ENCODE assay signal across 21 cellular contexts in the genomic region with DNA sequence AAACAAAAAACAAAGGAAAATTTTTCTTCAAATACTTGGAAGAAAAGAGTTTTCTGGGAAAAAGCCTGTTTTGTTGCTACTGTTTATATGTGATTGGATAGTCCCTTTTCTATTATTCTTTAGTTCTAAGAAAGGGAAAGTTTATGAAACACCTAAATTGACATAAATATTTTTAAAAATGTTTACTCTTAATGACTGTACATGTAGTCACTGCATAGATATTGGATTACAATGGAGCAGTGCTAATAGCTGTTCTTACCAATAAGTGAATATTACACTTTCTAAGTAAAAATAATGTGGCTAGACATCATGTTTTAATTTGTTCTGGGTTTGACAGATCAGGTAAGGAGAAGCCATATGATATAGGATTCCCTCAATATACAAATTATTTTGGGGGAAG.
DNase-seq lines count a peak whose midpoint lies in the region; ATAC-seq, FAIRE-seq and TF ChIP-seq lines count a peak whose summit lies in the region.
"Had no signal": no experiment of that assay in that cellular context is flagged by ENCODE, and none has a peak within 500 bp of the region (broad histone marks: within the 10 kb centered on the region; RNA-seq: fewer than 3 reads in every experiment).

No MANE protein-coding gene starts in this region.

- DNase-seq in ELR (ENCODE audit: low read depth) = peak; percentile 13
- DNase-seq in PC-3 = peak; percentile 56
- peak; percentile 40 for DNase-seq in bronchial epithelial cell (ENCODE audit: low read depth)
- DNase-seq in cerebellum (ENCODE audit: low spot score) = no peak
- no peak for DNase-seq in progenitor cell of endocrine pancreas (ENCODE audit: low spot score, unreplicated experiment)
- DNase-seq: AML-193; Caco-2; Calu3; CD4-positive, alpha-beta T cell; CD8-positive, alpha-beta T cell; DMS79 treated with DMSO at 0.1 percent for 48 hours; GDM1 had no signal

- no peaks in the 10 kb centered on the region for H3F3A ChIP-seq in PC-3 (ENCODE audit: low read length, unreplicated experiment)

- BruUV-seq in PC-3 (replicated peaks; lab: Mats Ljungman, UMichigan) = no TSS peak

- H3K36me3 ChIP-seq in PC-3 (ENCODE audit: low read depth, low read length) = no peaks in the 10 kb centered on the region
- no peaks in the 10 kb centered on the region for H3K36me3 ChIP-seq in bronchial epithelial cell (ENCODE audit: control insufficient read depth, insufficient read depth, low read length)

- H3K27ac Mint-ChIP-seq in progenitor cell of endocrine pancreas = no peak overlapping the region
- H3K27ac Mint-ChIP-seq: B cell; CD4-positive, alpha-beta T cell; CD8-positive, alpha-beta T cell had no signal

- peaks cover 3% of the 10 kb centered on the region for H3K9me3 Mint-ChIP-seq in progenitor cell of endocrine pancreas (ENCODE audit: low read depth)
- H3K9me3 Mint-ChIP-seq: CD4-positive, alpha-beta T cell; CD8-positive, alpha-beta T cell had no signal

- no peak overlapping the region for H3K9ac ChIP-seq in PC-3 (ENCODE audit: low read length)
- H3K9ac ChIP-seq: BLaER1 treated with 17β-estradiol and CSF1 and Interleukin-3, amounts not matched to agents 10 nM and 100 nM had no signal

- intact Hi-C loops in PC-3 (cut with micrococcal nuclease) = no loop called here

- H3K4me2 ChIP-seq in PC-3 (ENCODE audit: low read length) = peak overlapping the region; percentile 35
- H3K4me2 ChIP-seq: A549; BLaER1 treated with 17β-estradiol and CSF1 and Interleukin-3, amounts not matched to agents 10 nM and 100 nM had no signal

- no peaks in the 10 kb centered on the region for H4K20me1 ChIP-seq in PC-3 (ENCODE audit: low read length)
- H4K20me1 ChIP-seq: BLaER1 treated with 17β-estradiol and CSF1 and Interleukin-3, amounts not matched to agents 10 nM and 100 nM had no signal

- TF ChIP-seq CTCF in PC-3 (conservative IDR thresholded peaks at IDR 0.05; ENCODE audit: low read depth, low read length) (no peak), bronchial epithelial cell (IDR thresholded peaks at IDR 0.05; ENCODE audit: insufficient read depth, low read length, severe bottlenecking) (no peak), progenitor cell of endocrine pancreas (IDR thresholded peaks at IDR 0.05; ENCODE audit: unreplicated experiment) (no peak)

- H3K36me3 Mint-ChIP-seq in progenitor cell of endocrine pancreas (ENCODE audit: insufficient read depth) = no peaks in the 10 kb centered on the region
- H3K36me3 Mint-ChIP-seq: CD8-positive, alpha-beta T cell had no signal

- H3K27ac ChIP-seq in PC-3 (ENCODE audit: low read length) = peak overlapping the region; percentile 41
- H3K27ac ChIP-seq: 22Rv1; A549; BLaER1 treated with 17β-estradiol and CSF1 and Interleukin-3, amounts not matched to agents 10 nM and 100 nM; C4-2B had no signal

- FAIRE-seq in bronchial epithelial cell (lab: Jason Lieb, UNC) = no peak
- FAIRE-seq: A549, D721Med, GM12878, GM12892, GM18507 had no signal

- H3K4me3 ChIP-seq in PC-3 (ENCODE audit: low read length) = no peak overlapping the region
- no peak overlapping the region for H3K4me3 ChIP-seq in bronchial epithelial cell (ENCODE audit: low read depth, low read length)
- H3K4me3 ChIP-seq: A549; BLaER1 treated with 17β-estradiol and CSF1 and Interleukin-3, amounts not matched to agents 10 nM and 100 nM; GM12878 had no signal

- peaks cover 1% of the 10 kb centered on the region for H3K4me1 Mint-ChIP-seq in progenitor cell of endocrine pancreas (ENCODE audit: low read depth)
- H3K4me1 Mint-ChIP-seq: B cell had no signal

- H3K27me3 ChIP-seq in PC-3 (ENCODE audit: low read length) = no peaks in the 10 kb centered on the region
- no peaks in the 10 kb centered on the region for H3K27me3 ChIP-seq in bronchial epithelial cell (ENCODE audit: control insufficient read depth, insufficient read depth, low read length)
- H3K27me3 ChIP-seq: BLaER1 treated with 17β-estradiol and CSF1 and Interleukin-3, amounts not matched to agents 10 nM and 100 nM had no signal

- H3K9me2 ChIP-seq in PC-3 (replicated peaks; ENCODE audit: low read length) = no peaks in the 10 kb centered on the region

- peaks cover 53% of the 10 kb centered on the region for H3K4me1 ChIP-seq in PC-3 (ENCODE audit: insufficient read depth, low read length)
- H3K4me1 ChIP-seq: BLaER1 treated with 17β-estradiol and CSF1 and Interleukin-3, amounts not matched to agents 10 nM and 100 nM had no signal

- peak; percentile 60 for ATAC-seq in PC-3
- ATAC-seq: A549; CD8-positive, alpha-beta T cell; GM12878 had no signal

- POLR2A ChIA-PET in PC-3 (lab: Charles Lee; ENCODE audit: unreplicated experiment) = no interaction called here

- H3K9me3 ChIP-seq in PC-3 (ENCODE audit: low read length) = no peaks in the 10 kb centered on the region
- H3K9me3 ChIP-seq: A549; BLaER1 treated with 17β-estradiol and CSF1 and Interleukin-3, amounts not matched to agents 10 nM and 100 nM; Caco-2 had no signal

- no peak overlapping the region for H3K4me3 Mint-ChIP-seq in progenitor cell of endocrine pancreas (ENCODE audit: low read depth)
- H3K4me3 Mint-ChIP-seq: B cell; CD4-positive, alpha-beta T cell; CD8-positive, alpha-beta T cell had no signal

- no peaks in the 10 kb centered on the region for H3K27me3 Mint-ChIP-seq in progenitor cell of endocrine pancreas
- H3K27me3 Mint-ChIP-seq: B cell; CD4-positive, alpha-beta T cell had no signal

- no peaks in the 10 kb centered on the region for H3K79me2 ChIP-seq in PC-3 (ENCODE audit: low read length)

- CTCF ChIA-PET in PC-3 (lab: Charles Lee) = no interaction called here

- H2AFZ ChIP-seq in PC-3 (ENCODE audit: low read length) = no peak overlapping the region

Comparison
In these comparisons a context has a peak if more than half of its experiments do, and no peak if none do; other contexts are left out.
1. DNase-seq: peak in ELR (single experiment), PC-3 (single experiment) and bronchial epithelial cell (single experiment); none in cerebellum (single experiment) and progenitor cell of endocrine pancreas (single experiment).